ENCODE assay signal across 8 cellular contexts in the genomic region with DNA sequence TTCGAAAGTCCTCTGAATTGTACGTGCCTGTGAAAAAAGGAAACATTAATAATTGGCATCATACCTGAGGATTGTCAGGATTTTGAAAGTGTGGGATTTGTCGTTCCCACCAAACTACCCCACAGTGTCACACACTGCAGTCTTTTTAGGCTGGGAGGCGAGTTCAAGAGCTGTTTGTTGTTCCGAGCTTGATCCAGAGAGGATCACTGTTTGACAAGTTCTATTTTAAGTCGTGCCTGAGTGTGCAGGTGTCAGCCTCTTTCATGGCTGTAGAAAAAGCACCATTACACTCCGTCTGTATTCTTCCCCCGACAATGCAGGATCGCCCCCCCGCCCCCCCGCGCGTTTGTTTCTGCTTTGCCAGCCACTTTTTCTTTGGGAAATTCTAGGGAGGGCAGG. TPM values are rescaled to one million over a fixed set of nuclear protein-coding genes. Genes with fewer than 3 reads are reported as not detected.
DNase-seq lines count a peak whose midpoint lies in the region; ATAC-seq and TF ChIP-seq lines count a peak whose summit lies in the region.

No MANE protein-coding gene starts in this region.

- H3K9me3 Mint-ChIP-seq in activated T-cell treated with anti-CD3 and anti-CD28 coated beads, Interleukin-2, amount 50 U/mL, for 72 hours, result no peaks in the 10 kb centered on the region

- H3K27me3 Mint-ChIP-seq in activated T-cell treated with anti-CD3 and anti-CD28 coated beads, Interleukin-2, amount 50 U/mL, for 72 hours (ENCODE audit: low read depth), result peaks cover 45% of the 10 kb centered on the region

- H3K27me3 ChIP-seq in brain microvascular endothelial cell (replicated peaks), result no peaks in the 10 kb centered on the region
- peaks cover 15% of the 10 kb centered on the region for H3K27me3 ChIP-seq in lower lobe of right lung (ENCODE audit: low read depth)
- peaks cover 14% of the 10 kb centered on the region for H3K27me3 ChIP-seq in upper lobe of right lung
- peaks cover 49% of the 10 kb centered on the region for H3K27me3 ChIP-seq in foreskin keratinocyte

- TF ChIP-seq CTCF in brain microvascular endothelial cell (IDR thresholded peaks at IDR 0.05; ENCODE audit: low read depth, low read length, missing control alignments) (no peak), lower lobe of right lung (IDR thresholded peaks at IDR 0.05) (no peak), upper lobe of right lung (IDR thresholded peaks at IDR 0.05) (no peak), foreskin keratinocyte (conservative IDR thresholded peaks at IDR 0.05) (no peak)

- H3K36me3 Mint-ChIP-seq in activated T-cell treated with anti-CD3 and anti-CD28 coated beads, Interleukin-2, amount 50 U/mL, for 72 hours (ENCODE audit: insufficient read depth in 2 of 2), result peaks cover 2% of the 10 kb centered on the region in 2 donors

- H3K9me3 ChIP-seq in lower lobe of right lung (no peaks in the 10 kb centered on the region), upper lobe of right lung (no peaks in the 10 kb centered on the region)

- intact Hi-C loops in lower lobe of right lung (cut with DNase I) (no loop called here), upper lobe of right lung (cut with DNase I) (no loop called here)

- peaks cover 7% of the 10 kb centered on the region for H3K4me1 ChIP-seq in lower lobe of right lung
- H3K4me1 ChIP-seq in upper lobe of right lung, result peaks cover 7% of the 10 kb centered on the region
- no peaks in the 10 kb centered on the region for H3K4me1 ChIP-seq in foreskin keratinocyte

- H3K4me3 ChIP-seq in brain microvascular endothelial cell (ENCODE audit: low read depth, low read length) (peak overlapping the region; percentile 82), lower lobe of right lung (peak overlapping the region; percentile 84), upper lobe of right lung (peak overlapping the region; percentile 79)

- no peak overlapping the region for H3K27ac Mint-ChIP-seq in activated T-cell treated with anti-CD3 and anti-CD28 coated beads, Interleukin-2, amount 50 U/mL, for 72 hours

- no peak overlapping the region for H3K27ac ChIP-seq in brain microvascular endothelial cell
- H3K27ac ChIP-seq in lower lobe of right lung, result no peak overlapping the region
- H3K27ac ChIP-seq in upper lobe of right lung, result no peak overlapping the region
- no peak overlapping the region for H3K27ac ChIP-seq in foreskin keratinocyte

- no peak for ATAC-seq in activated T-cell treated with anti-CD3 and anti-CD28 coated beads, Interleukin-2, amount 50 U/mL, for 72 hours (replicated peaks in 1 of 2)
- ATAC-seq in lower lobe of right lung (peak in 1 of 2 donors; percentile 16), upper lobe of right lung (no peak), foreskin keratinocyte (no peak)

- peaks cover 29% of the 10 kb centered on the region for H3K4me1 Mint-ChIP-seq in activated T-cell treated with anti-CD3 and anti-CD28 coated beads, Interleukin-2, amount 50 U/mL, for 72 hours (ENCODE audit: low read depth)

- in situ Hi-C loops in brain microvascular endothelial cell (cut with HindIII; ENCODE audit: low pct_ligation_motif_present, low sequenced_read_pairs), result no loop called here

- DNase-seq in activated T-cell treated with anti-CD3 and anti-CD28 coated beads, Interleukin-2, amount 50 U/mL, for 72 hours, result no peak
- DNase-seq in activated T-cell treated with anti-CD3 and anti-CD28 coated beads, Interleukin-2, amount 50 U/mL, for 48 hours, result no peak
- DNase-seq in brain microvascular endothelial cell, result no peak
- no peak for DNase-seq in lower lobe of right lung
- no peak for DNase-seq in upper lobe of right lung
- DNase-seq in NCI-H1694 treated with DMSO at 0.1 percent for 48 hours (lab: John Stamatoyannopoulos, UW), result no peak
- DNase-seq in HPDE6-E6E7 (ENCODE audit: extremely low spot score), result no peak
- DNase-seq in foreskin keratinocyte, result no peak

- peak overlapping the region; percentile 82 to 94 for H3K4me3 Mint-ChIP-seq in activated T-cell treated with anti-CD3 and anti-CD28 coated beads, Interleukin-2, amount 50 U/mL, for 72 hours

- H3K36me3 ChIP-seq in brain microvascular endothelial cell (replicated peaks) (no peaks in the 10 kb centered on the region), lower lobe of right lung (no peaks in the 10 kb centered on the region), upper lobe of right lung (no peaks in the 10 kb centered on the region)

RNA-seq across cellular contexts. Expression of gene NBEA, which starts 0.6 kb away (rescaled TPM):
- 1 to 10 TPM in 1 of 2 donors, under 1 TPM in 1; 0.62 to 1.2 TPM for total RNA-seq in activated T-cell treated with anti-CD3 and anti-CD28 coated beads, Interleukin-2, amount 50 U/mL, for 72 hours
- total RNA-seq in lower lobe of right lung (6.6 TPM), upper lobe of right lung (5.6 TPM), foreskin keratinocyte (0.03 and 0.07 TPM in 2 replicates)
- 0.01 and 0.03 TPM in 2 replicates for polyA plus RNA-seq in foreskin keratinocyte
